Comparison of ENCODE assay signal across 8 cellular contexts in genomic region chr5:180313677-180314076, GRCh38. TPM values are rescaled to one million over a fixed set of nuclear protein-coding genes. Genes with fewer than 3 reads are reported as not detected.
DNase-seq lines count a peak whose midpoint lies in the region; ATAC-seq lines count a peak whose summit lies in the region.

No MANE protein-coding gene starts in this region.

- peak; percentile 87 for ATAC-seq in GM21825 (IDR thresholded peaks at IDR 0.05; ENCODE audit: unreplicated experiment)

- peak; percentile 65 for DNase-seq in NCI-H526 treated with DMSO at 0.1 percent for 48 hours (lab: John Stamatoyannopoulos, UW)
- DNase-seq in amygdala (lab: John Stamatoyannopoulos, UW), result peak in 33 of 56 donors; percentile 11 to 91 (median 54)
- DNase-seq in midbrain (lab: John Stamatoyannopoulos, UW), result peak; percentile 81
- DNase-seq in GM19240 (ENCODE audit: insufficient read length, low spot score), result no peak
- DNase-seq in NCI-H1694 treated with DMSO at 0.1 percent for 48 hours (lab: John Stamatoyannopoulos, UW), result no peak
- no peak for DNase-seq in NCI-H187 (lab: John Stamatoyannopoulos, UW)

- no peaks in the 10 kb centered on the region for H3K4me1 ChIP-seq in urinary bladder (ENCODE audit: insufficient read depth)

- peak overlapping the region; percentile 7 for H3K4me3 ChIP-seq in urinary bladder (ENCODE audit: low read depth, low read length)

- no peaks in the 10 kb centered on the region for H3K36me3 ChIP-seq in urinary bladder (ENCODE audit: insufficient read depth)

- no peak overlapping the region for H3K27ac ChIP-seq in urinary bladder (ENCODE audit: low read depth)

- 94% methylated on average over 40 of the region's 40 CpGs for WGBS in urinary bladder

RNA-seq across cellular contexts. Expression of gene MAPK9, which starts 21.8 kb away (rescaled TPM):
- total RNA-seq in urinary bladder, result 40.3 TPM
- 24.1 TPM for polyA plus RNA-seq in urinary bladder

RNA-seq across cellular contexts. Expression of gene GFPT2, which starts 39.5 kb away (rescaled TPM):
- 14.9 TPM for total RNA-seq in urinary bladder
- polyA plus RNA-seq in urinary bladder, result 28.0 TPM

Comparison
In these comparisons a context has a peak if more than half of its experiments do, and no peak if none do; other contexts are left out.
1. DNase-seq: peak in NCI-H526 treated with DMSO at 0.1 percent for 48 hours (single experiment), amygdala (33 of 56) and midbrain (single experiment); none in GM19240 (single experiment), NCI-H1694 treated with DMSO at 0.1 percent for 48 hours (single experiment) and NCI-H187 (0 of 2).